Comparison of ENCODE assay signal across 22 cellular contexts in genomic region chr7:45647967-45648670, GRCh38.
"Had no signal": no experiment of that assay in that cellular context is flagged by ENCODE, and none has a peak within 500 bp of the region (broad histone marks: within the 10 kb centered on the region; RNA-seq: fewer than 3 reads in every experiment).

No MANE protein-coding gene starts in this region.

- H3K27me3 ChIP-seq: cardiac muscle cell, colonic mucosa, heart left ventricle, neutrophil, suprapubic skin, transverse colon, uterus had no signal

- H3K4me1 ChIP-seq: colonic mucosa, suprapubic skin, transverse colon, uterus had no signal

- H3K4me3 Mint-ChIP-seq: activated CD4-positive, alpha-beta T cell treated with anti-CD3 and anti-CD28 coated beads, Interleukin-2, amount 10 ng/mL, durations not matched to agents 7 days and 5 days; activated naive CD8-positive, alpha-beta T cell treated with anti-CD3 and anti-CD28 coated beads for 36 hours; activated T-helper 17 cell treated with anti-CD3 and anti-CD28 coated beads, Interleukin-2, amount 50 U/mL, for 72 hours; naive thymus-derived CD8-positive, alpha-beta T cell; stimulated activated naive CD8-positive, alpha-beta T cell treated with anti-CD3 and anti-CD28 coated beads, Interleukin-15, Interleukin-2, amounts not matched to agents 100 ng/mL and 50 ng/mL, for 24 hours had no signal

- H3K4me3 ChIP-seq: cardiac muscle cell, colonic mucosa, heart left ventricle, left ventricle myocardium inferior, mucosa of descending colon, skin epidermis, suprapubic skin, transverse colon, uterus had no signal

- H3K36me3 Mint-ChIP-seq: activated naive CD8-positive, alpha-beta T cell treated with anti-CD3 and anti-CD28 coated beads for 36 hours; naive thymus-derived CD8-positive, alpha-beta T cell had no signal

- ATAC-seq: activated CD4-positive, CD25-positive, alpha-beta regulatory T cell treated with anti-CD3 and anti-CD28 coated beads, Interleukin-2, amount 50 U/mL, for 24 hours; activated T-helper 17 cell treated with anti-CD3 and anti-CD28 coated beads, Interleukin-2, amount 50 U/mL, for 72 hours; heart left ventricle; mucosa of descending colon; naive thymus-derived CD8-positive, alpha-beta T cell had no signal

- H3K36me3 ChIP-seq: colonic mucosa, left ventricle myocardium inferior, neutrophil, suprapubic skin, transverse colon, uterus had no signal

- H3K27ac ChIP-seq: cardiac muscle cell, colonic mucosa, heart left ventricle, left ventricle myocardium inferior, neutrophil, skin epidermis, suprapubic skin, transverse colon, uterus had no signal

- H3K27ac Mint-ChIP-seq: activated CD4-positive, alpha-beta T cell treated with anti-CD3 and anti-CD28 coated beads, Interleukin-2, amount 10 ng/mL, durations not matched to agents 7 days and 5 days; activated naive CD8-positive, alpha-beta T cell treated with anti-CD3 and anti-CD28 coated beads for 36 hours; activated T-helper 17 cell treated with anti-CD3 and anti-CD28 coated beads, Interleukin-2, amount 50 U/mL, for 72 hours; naive thymus-derived CD8-positive, alpha-beta T cell; stimulated activated naive CD8-positive, alpha-beta T cell treated with anti-CD3 and anti-CD28 coated beads, Interleukin-15, Interleukin-2, amounts not matched to agents 100 ng/mL and 50 ng/mL, for 24 hours had no signal

- H3K9me3 ChIP-seq: colonic mucosa, heart left ventricle, left ventricle myocardium inferior, mucosa of descending colon, neutrophil, suprapubic skin, transverse colon, uterus had no signal

- DNase-seq: activated CD4-positive, alpha-beta T cell treated with anti-CD3 and anti-CD28 coated beads, Interleukin-2, amount 10 ng/mL, durations not matched to agents 7 days and 5 days; activated naive CD4-positive, alpha-beta T cell; activated naive CD8-positive, alpha-beta T cell treated with anti-CD3 and anti-CD28 coated beads for 36 hours; activated T-cell treated with anti-CD3 and anti-CD28 coated beads, Interleukin-2, amount 50 U/mL, for 1 hour; amniotic stem cell; colonic mucosa; kidney glomerular epithelial cell; left ventricle myocardium inferior; mammary epithelial cell; mucosa of descending colon; naive thymus-derived CD8-positive, alpha-beta T cell; stimulated activated CD4-positive, alpha-beta T cell treated with anti-CD3 and anti-CD28 coated beads, Interleukin-2, amount 100 ng/mL, for 48 hours; transverse colon; uterus had no signal

- H3K9me3 Mint-ChIP-seq: activated CD4-positive, alpha-beta T cell treated with anti-CD3 and anti-CD28 coated beads, Interleukin-2, amount 10 ng/mL, durations not matched to agents 7 days and 5 days; activated naive CD8-positive, alpha-beta T cell treated with anti-CD3 and anti-CD28 coated beads for 36 hours; naive thymus-derived CD8-positive, alpha-beta T cell; stimulated activated naive CD8-positive, alpha-beta T cell treated with anti-CD3 and anti-CD28 coated beads, Interleukin-15, Interleukin-2, amounts not matched to agents 100 ng/mL and 50 ng/mL, for 24 hours had no signal

- H3K27me3 Mint-ChIP-seq: activated CD4-positive, alpha-beta T cell treated with anti-CD3 and anti-CD28 coated beads, Interleukin-2, amount 10 ng/mL, durations not matched to agents 7 days and 5 days; activated T-helper 17 cell treated with anti-CD3 and anti-CD28 coated beads, Interleukin-2, amount 50 U/mL, for 72 hours; stimulated activated naive CD8-positive, alpha-beta T cell treated with anti-CD3 and anti-CD28 coated beads, Interleukin-15, Interleukin-2, amounts not matched to agents 100 ng/mL and 50 ng/mL, for 24 hours had no signal
